In the genomic region with DNA sequence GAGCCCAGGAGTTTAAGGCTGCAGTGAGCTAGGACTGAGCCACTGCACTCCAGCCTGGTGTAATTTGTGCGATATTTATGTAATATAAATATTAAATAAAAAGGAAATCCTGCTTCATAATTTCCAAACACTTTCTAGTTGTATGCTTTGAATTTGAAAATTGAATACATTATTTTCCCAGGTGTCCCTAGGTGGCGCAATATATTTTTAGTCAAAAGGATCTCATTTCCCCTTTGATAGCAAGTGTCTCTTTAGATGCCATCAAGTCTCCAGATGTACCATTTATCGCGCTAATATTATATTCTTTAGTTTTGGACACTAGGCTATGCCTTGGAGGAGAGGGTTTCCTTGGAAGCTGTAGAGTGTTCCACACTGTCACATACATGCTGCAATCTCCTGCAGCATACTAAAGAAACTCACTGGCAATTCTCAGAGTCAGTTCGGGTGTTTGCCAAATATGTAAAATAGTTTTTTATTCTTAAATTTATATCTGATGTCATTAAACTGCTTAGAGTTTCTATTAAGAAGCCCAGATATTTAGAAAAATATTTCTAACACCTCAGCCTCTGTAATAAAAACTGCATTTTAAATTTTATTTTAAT, we compare ENCODE assay signal across 9 cellular contexts. TPM values are rescaled to one million over a fixed set of nuclear protein-coding genes. Genes with fewer than 3 reads are reported as not detected.
DNase-seq lines count a peak whose midpoint lies in the region; ATAC-seq and TF ChIP-seq lines count a peak whose summit lies in the region.
"Had no signal": no experiment of that assay in that cellular context is flagged by ENCODE, and none has a peak within 500 bp of the region (broad histone marks: within the 10 kb centered on the region; RNA-seq: fewer than 3 reads in every experiment).

No MANE protein-coding gene starts in this region.

- no peaks in the 10 kb centered on the region for H3K36me3 ChIP-seq in esophagus squamous epithelium

- no peaks in the 10 kb centered on the region for H3K27me3 ChIP-seq in esophagus squamous epithelium

- no peaks in the 10 kb centered on the region for H3K9me3 ChIP-seq in esophagus squamous epithelium

- no peak overlapping the region for H3K4me3 ChIP-seq in esophagus squamous epithelium

- H3K36me3 Mint-ChIP-seq in activated CD4-positive, alpha-beta T cell treated with anti-CD3 and anti-CD28 coated beads, Interleukin-2, amount 10 ng/mL, durations not matched to agents 7 days and 5 days (ENCODE audit: low read depth), result no peaks in the 10 kb centered on the region

- TF ChIP-seq CTCF in esophagus squamous epithelium (IDR thresholded peaks at IDR 0.05), result peak in 5 of 6 experiments; percentile 12 to 39 (median 27)

- CTCF ChIA-PET in activated CD4-positive, alpha-beta T cell treated with anti-CD3 and anti-CD28 coated beads, Interleukin-2, amount 10 ng/mL, durations not matched to agents 7 days and 5 days (lab: Charles Lee), result interaction anchor here (0.6 kb wide), 1 partner anchor 15 kb away, joined by 3 read pairs; no protein-coding TSS in a partner anchor

- H3K4me1 Mint-ChIP-seq in activated CD4-positive, alpha-beta T cell treated with anti-CD3 and anti-CD28 coated beads, Interleukin-2, amount 10 ng/mL, durations not matched to agents 7 days and 5 days, result peaks cover 34% of the 10 kb centered on the region

- no peak overlapping the region for H3K27ac Mint-ChIP-seq in activated CD4-positive, alpha-beta T cell treated with anti-CD3 and anti-CD28 coated beads, Interleukin-2, amount 10 ng/mL, durations not matched to agents 7 days and 5 days

- H3K27me3 Mint-ChIP-seq in activated CD4-positive, alpha-beta T cell treated with anti-CD3 and anti-CD28 coated beads, Interleukin-2, amount 10 ng/mL, durations not matched to agents 7 days and 5 days, result no peaks in the 10 kb centered on the region

- intact Hi-C loops in esophagus squamous epithelium (cut with DNase I), result no loop called here

- POLR2A ChIA-PET in activated CD4-positive, alpha-beta T cell treated with anti-CD3 and anti-CD28 coated beads, Interleukin-2, amount 10 ng/mL, durations not matched to agents 7 days and 5 days (lab: Charles Lee), result no interaction called here

- no peak for ATAC-seq in HG02588 (IDR thresholded peaks at IDR 0.05; ENCODE audit: unreplicated experiment)

- H3K4me1 ChIP-seq in esophagus squamous epithelium, result peaks cover 0 to 5% (median 0%) of the 10 kb centered on the region in 3 donors

- H3K27ac ChIP-seq in esophagus squamous epithelium, result no peak overlapping the region

- H3K4me3 Mint-ChIP-seq in activated CD4-positive, alpha-beta T cell treated with anti-CD3 and anti-CD28 coated beads, Interleukin-2, amount 10 ng/mL, durations not matched to agents 7 days and 5 days, result no peak overlapping the region

- WGBS in esophagus squamous epithelium, 2 donors, result 63 to 66% methylated on average over 5 of the region's 5 CpGs

- H3K9me3 Mint-ChIP-seq in activated CD4-positive, alpha-beta T cell treated with anti-CD3 and anti-CD28 coated beads, Interleukin-2, amount 10 ng/mL, durations not matched to agents 7 days and 5 days, result no peaks in the 10 kb centered on the region

- DNase-seq in activated CD4-positive, alpha-beta T cell treated with anti-CD3 and anti-CD28 coated beads, Interleukin-2, amount 10 ng/mL, durations not matched to agents 7 days and 5 days, result peak; percentile 24
- DNase-seq in activated CD4-positive, alpha-beta T cell treated with anti-CD3 and anti-CD28 coated beads for 4 hours, result no peak
- DNase-seq in NCI-H526 treated with DMSO at 0.1 percent for 48 hours (lab: John Stamatoyannopoulos, UW) (peak; percentile 22), esophagus squamous epithelium (lab: John Stamatoyannopoulos, UW) (no peak), superior temporal gyrus (ENCODE audit: extremely low spot score) (peak; percentile 59), COLO829 (ENCODE audit: low spot score) (no peak)
- DNase-seq in activated CD4-positive, alpha-beta T cell treated with anti-CD3 and anti-CD28 coated beads, Interleukin-2, amount 50 U/mL, for 4 hours, result no peak
- DNase-seq: stimulated activated CD4-positive, alpha-beta T cell treated with anti-CD3 and anti-CD28 coated beads, Interleukin-12 subunit alpha, Interleukin-12 subunit beta, amount 100 ng/mL, for 4 hours had no signal

- no peak for TF ChIP-seq POLR2A in esophagus squamous epithelium (IDR thresholded peaks at IDR 0.05)

RNA-seq across cellular contexts. Expression of a gene that starts 5.6 kb away (rescaled TPM):
- 10 to 100 TPM; 41.5 to 44.3 TPM for total RNA-seq in activated CD4-positive, alpha-beta T cell treated with anti-CD3 and anti-CD28 coated beads, Interleukin-2, amount 10 ng/mL, durations not matched to agents 7 days and 5 days
- total RNA-seq in esophagus squamous epithelium, result 10 to 100 TPM in 3 of 4 donors, 1 to 10 TPM in 1; 9.4 to 26.1 (median 19.2) TPM

RNA-seq across cellular contexts. Expression of a gene that starts 7.1 kb away (rescaled TPM):
- 10 to 100 TPM; 52.9 to 58.6 TPM for total RNA-seq in activated CD4-positive, alpha-beta T cell treated with anti-CD3 and anti-CD28 coated beads, Interleukin-2, amount 10 ng/mL, durations not matched to agents 7 days and 5 days
- total RNA-seq in esophagus squamous epithelium, result 10 to 100 TPM; 41.2 to 78.5 (median 53.4) TPM

Comparison
In these comparisons a context has a peak if more than half of its experiments do, and no peak if none do; other contexts are left out.
1. DNase-seq: peak in activated CD4-positive, alpha-beta T cell treated with anti-CD3 and anti-CD28 coated beads, Interleukin-2, amount 10 ng/mL, durations not matched to agents 7 days and 5 days (single experiment), NCI-H526 treated with DMSO at 0.1 percent for 48 hours (single experiment) and superior temporal gyrus (single experiment); none in activated CD4-positive, alpha-beta T cell treated with anti-CD3 and anti-CD28 coated beads for 4 hours (0 of 2), esophagus squamous epithelium (single experiment), COLO829 (single experiment) and activated CD4-positive, alpha-beta T cell treated with anti-CD3 and anti-CD28 coated beads, Interleukin-2, amount 50 U/mL, for 4 hours (0 of 2).